Comparison of ENCODE assay signal across 19 cellular contexts in the genomic region with DNA sequence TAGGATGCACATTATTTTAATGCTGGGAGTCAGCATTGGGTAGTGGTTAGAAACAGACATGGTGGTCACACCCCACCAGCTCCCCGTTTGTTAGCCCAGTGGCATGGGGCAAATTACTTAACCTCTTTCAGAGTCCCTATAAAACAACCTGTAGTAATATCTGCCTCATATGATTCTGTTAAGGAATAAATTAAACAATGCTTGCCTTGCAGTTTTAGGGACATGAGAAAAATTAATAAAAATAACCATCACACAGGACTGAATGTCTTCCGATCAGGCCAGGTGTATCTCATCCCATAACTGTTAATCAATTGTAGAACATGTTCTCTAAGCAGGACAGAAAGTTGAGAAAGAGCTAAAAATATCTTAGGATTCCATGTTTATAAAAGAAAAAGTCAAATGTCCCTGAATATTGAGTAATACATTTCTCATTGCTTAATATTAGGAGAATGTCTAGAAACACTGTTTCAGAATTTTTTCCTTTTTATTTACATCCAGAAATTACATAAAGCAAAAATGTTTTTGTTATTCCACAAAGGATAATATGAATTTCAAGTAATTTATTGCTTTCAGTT.
DNase-seq lines count a peak whose midpoint lies in the region; ATAC-seq and TF ChIP-seq lines count a peak whose summit lies in the region.
"Had no signal": no experiment of that assay in that cellular context is flagged by ENCODE, and none has a peak within 500 bp of the region (broad histone marks: within the 10 kb centered on the region; RNA-seq: fewer than 3 reads in every experiment).

No MANE protein-coding gene starts in this region.

- peaks cover 2% of the 10 kb centered on the region for H3K27me3 Mint-ChIP-seq in activated naive CD4-positive, alpha-beta T cell treated with anti-CD3 and anti-CD28 coated beads, Interleukin-2, amount 50 U/mL, for 24 hours
- no peaks in the 10 kb centered on the region for H3K27me3 Mint-ChIP-seq in activated T-cell treated with anti-CD3 and anti-CD28 coated beads, Interleukin-2, amount 50 U/mL, for 4 hours (ENCODE audit: low read depth)
- H3K27me3 Mint-ChIP-seq: IgD-negative memory B cell had no signal

- no peaks in the 10 kb centered on the region for H3K4me1 Mint-ChIP-seq in activated naive CD4-positive, alpha-beta T cell treated with anti-CD3 and anti-CD28 coated beads, Interleukin-2, amount 50 U/mL, for 24 hours
- no peaks in the 10 kb centered on the region for H3K4me1 Mint-ChIP-seq in activated T-cell treated with anti-CD3 and anti-CD28 coated beads, Interleukin-2, amount 50 U/mL, for 4 hours (ENCODE audit: low read depth)
- H3K4me1 Mint-ChIP-seq: CD8-positive, alpha-beta memory T cell; IgD-negative memory B cell had no signal

- no peak overlapping the region for H3K4me3 Mint-ChIP-seq in activated naive CD4-positive, alpha-beta T cell treated with anti-CD3 and anti-CD28 coated beads, Interleukin-2, amount 50 U/mL, for 24 hours
- no peak overlapping the region for H3K4me3 Mint-ChIP-seq in activated T-cell treated with anti-CD3 and anti-CD28 coated beads, Interleukin-2, amount 50 U/mL, for 4 hours
- H3K4me3 Mint-ChIP-seq: CD8-positive, alpha-beta memory T cell; HFFc6 had no signal

- H3K36me3 Mint-ChIP-seq in activated naive CD4-positive, alpha-beta T cell treated with anti-CD3 and anti-CD28 coated beads, Interleukin-2, amount 50 U/mL, for 24 hours: no peaks in the 10 kb centered on the region
- no peaks in the 10 kb centered on the region for H3K36me3 Mint-ChIP-seq in activated naive CD4-positive, alpha-beta T cell treated with anti-CD3 and anti-CD28 coated beads, Interleukin-2, amount 50 U/mL, for 72 hours
- no peaks in the 10 kb centered on the region for H3K36me3 Mint-ChIP-seq in activated T-cell treated with anti-CD3 and anti-CD28 coated beads, Interleukin-2, amount 50 U/mL, for 4 hours (ENCODE audit: insufficient read depth)
- H3K36me3 Mint-ChIP-seq: CD8-positive, alpha-beta memory T cell; IgD-negative memory B cell had no signal

- peaks cover 4% of the 10 kb centered on the region for H3K9me3 Mint-ChIP-seq in activated naive CD4-positive, alpha-beta T cell treated with anti-CD3 and anti-CD28 coated beads, Interleukin-2, amount 50 U/mL, for 24 hours
- H3K9me3 Mint-ChIP-seq in activated naive CD4-positive, alpha-beta T cell treated with anti-CD3 and anti-CD28 coated beads, Interleukin-2, amount 50 U/mL, for 72 hours: peaks cover 0 to 6% of the 10 kb centered on the region in 2 donors
- no peaks in the 10 kb centered on the region for H3K9me3 Mint-ChIP-seq in activated T-cell treated with anti-CD3 and anti-CD28 coated beads, Interleukin-2, amount 50 U/mL, for 4 hours
- H3K9me3 Mint-ChIP-seq: HFFc6 had no signal

- H3K27ac Mint-ChIP-seq in activated naive CD4-positive, alpha-beta T cell treated with anti-CD3 and anti-CD28 coated beads, Interleukin-2, amount 50 U/mL, for 24 hours: peak overlapping the region; percentile 52
- H3K27ac Mint-ChIP-seq in activated naive CD4-positive, alpha-beta T cell treated with anti-CD3 and anti-CD28 coated beads, Interleukin-2, amount 50 U/mL, for 72 hours: no peak overlapping the region
- H3K27ac Mint-ChIP-seq: CD8-positive, alpha-beta memory T cell; HFFc6; IgD-negative memory B cell had no signal

- TF ChIP-seq POLR2A in gastroesophageal sphincter (IDR thresholded peaks at IDR 0.05): no peak

- ATAC-seq in activated naive CD4-positive, alpha-beta T cell treated with anti-CD3 and anti-CD28 coated beads, Interleukin-2, amount 50 U/mL, for 72 hours: no peak
- ATAC-seq in gastroesophageal sphincter (peak; percentile 67), GM19351 (IDR thresholded peaks at IDR 0.05; ENCODE audit: unreplicated experiment) (no peak), HG03378 (IDR thresholded peaks at IDR 0.05; ENCODE audit: unreplicated experiment) (no peak)
- no peak for ATAC-seq in activated T-cell treated with anti-CD3 and anti-CD28 coated beads, Interleukin-2, amount 50 U/mL, for 4 hours
- no peak for ATAC-seq in stimulated activated naive CD8-positive, alpha-beta T cell treated with anti-CD3 and anti-CD28 coated beads, Interleukin-15, Interleukin-2, amounts not matched to agents 100 U/mL and 50 U/mL, for 24 hours
- ATAC-seq: GM12878 had no signal

- DNase-seq in activated naive CD4-positive, alpha-beta T cell treated with anti-CD3 and anti-CD28 coated beads, Interleukin-2, amount 50 U/mL, for 72 hours (ENCODE audit: low spot score in 2 of 2): no peak
- DNase-seq in amniotic epithelial cell (ENCODE audit: low read depth): peak; percentile 24
- no peak for DNase-seq in activated T-cell treated with anti-CD3 and anti-CD28 coated beads, Interleukin-2, amount 50 U/mL, for 4 hours
- DNase-seq in stimulated activated naive CD8-positive, alpha-beta T cell treated with anti-CD3 and anti-CD28 coated beads, Interleukin-15, Interleukin-2, amounts not matched to agents 100 U/mL and 50 U/mL, for 24 hours: no peak
- DNase-seq: AML-193; Caco-2; CD8-positive, alpha-beta memory T cell; DND-41; HFFc6; KG1 had no signal

- no peaks in the 10 kb centered on the region for H3K27me3 ChIP-seq in gastroesophageal sphincter
- H3K27me3 ChIP-seq: BLaER1 had no signal

- peak overlapping the region in 2 of 4 donors; percentile 8 to 12 for H3K27ac ChIP-seq in gastroesophageal sphincter
- H3K27ac ChIP-seq: 22Rv1, BLaER1 had no signal

- no peak for TF ChIP-seq CTCF in gastroesophageal sphincter (IDR thresholded peaks at IDR 0.05)

- WGBS in gastroesophageal sphincter (ENCODE audit: low coverage in 1 of 2), 2 donors: 53 to 71% methylated on average over 2 of the region's 2 CpGs

- TF ChIP-seq EP300 in gastroesophageal sphincter (IDR thresholded peaks at IDR 0.05): no peak

- no peak overlapping the region for H3K4me3 ChIP-seq in gastroesophageal sphincter
- H3K4me3 ChIP-seq: BLaER1, GM12878, HAP-1 had no signal

- no peaks in the 10 kb centered on the region for H3K9me3 ChIP-seq in gastroesophageal sphincter
- H3K9me3 ChIP-seq: BLaER1, HAP-1 had no signal

- no peaks in the 10 kb centered on the region for H3K4me1 ChIP-seq in gastroesophageal sphincter
- H3K4me1 ChIP-seq: BLaER1, Caco-2, HAP-1 had no signal

- H3K36me3 ChIP-seq in gastroesophageal sphincter: no peaks in the 10 kb centered on the region
- H3K36me3 ChIP-seq: BLaER1, HAP-1 had no signal
